ENCODE assay signal across 18 cellular contexts in the genomic region with DNA sequence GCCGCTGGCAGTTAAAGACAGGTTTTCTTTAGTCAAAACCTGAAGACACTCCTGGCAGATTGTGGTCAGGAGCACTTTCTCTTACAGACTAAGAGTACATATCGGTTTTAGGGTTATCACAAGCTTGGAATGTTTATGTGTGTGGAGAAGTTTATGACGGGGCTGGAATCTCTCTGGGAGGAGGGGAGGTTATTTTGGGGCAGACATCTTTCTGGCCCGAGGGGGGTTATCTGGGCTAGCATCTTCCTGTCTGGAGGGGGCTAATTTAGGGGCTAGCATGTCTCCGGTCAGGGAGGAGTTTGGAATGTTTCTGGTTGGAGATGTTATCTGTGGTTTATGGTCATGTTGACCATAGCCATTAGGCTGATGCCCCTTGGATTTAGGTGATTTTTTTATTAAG.
DNase-seq lines count a peak whose midpoint lies in the region; ATAC-seq and TF ChIP-seq lines count a peak whose summit lies in the region.
"Had no signal": no experiment of that assay in that cellular context is flagged by ENCODE, and none has a peak within 500 bp of the region (broad histone marks: within the 10 kb centered on the region; RNA-seq: fewer than 3 reads in every experiment).

No MANE protein-coding gene starts in this region.

- H2BK5ac ChIP-seq in IMR-90 (ENCODE audit: low read depth, low read length, poor library complexity, severe bottlenecking) (no peak overlapping the region), mesendoderm (ENCODE audit: low read length) (no peak overlapping the region)

- H3K4me1 ChIP-seq in Caco-2 (peaks cover 31% of the 10 kb centered on the region), IMR-90 (ENCODE audit: control insufficient read depth, insufficient read depth, low read length) (no peaks in the 10 kb centered on the region), mesendoderm (ENCODE audit: control insufficient read depth, low read depth, low read length) (no peaks in the 10 kb centered on the region)
- H3K4me1 ChIP-seq: A549 had no signal

- no peak overlapping the region for H2AK9ac ChIP-seq in IMR-90 (replicated peaks; ENCODE audit: low read depth, low read length, poor library complexity)

- H3K27me3 Mint-ChIP-seq in Caco-2 (ENCODE audit: insufficient read depth, unreplicated experiment), result no peaks in the 10 kb centered on the region
- no peaks in the 10 kb centered on the region for H3K27me3 Mint-ChIP-seq in stimulated activated naive B cell treated with anti-CD40 and anti-IgM and Interleukin-4, amounts not matched to agents 10 μg/mL and 1 μg/mL and 100 μg/mL, for 72 hours

- ATAC-seq in IMR-90 (ENCODE audit: low read depth) (peak; percentile 56), HG02938 (IDR thresholded peaks at IDR 0.05; ENCODE audit: unreplicated experiment) (no peak)
- ATAC-seq in stimulated activated naive B cell treated with anti-CD40 and anti-IgM and Interleukin-4, amounts not matched to agents 10 μg/mL and 1 μg/mL and 100 μg/mL, for 72 hours (replicated peaks), result no peak
- ATAC-seq: A549 had no signal

- H3K4me3 ChIP-seq in Caco-2 (ENCODE audit: low read depth, low read length) (no peak overlapping the region), IMR-90 (ENCODE audit: insufficient read depth, low read depth, low read length) (no peak overlapping the region), mesendoderm (ENCODE audit: low read length) (no peak overlapping the region)
- H3K4me3 ChIP-seq: A549, MG63 had no signal

- peak overlapping the region; percentile 45 for H3K27ac Mint-ChIP-seq in Caco-2 (ENCODE audit: unreplicated experiment)
- H3K27ac Mint-ChIP-seq in stimulated activated naive B cell treated with anti-CD40 and anti-IgM and Interleukin-4, amounts not matched to agents 10 μg/mL and 1 μg/mL and 100 μg/mL, for 72 hours, result no peak overlapping the region
- H3K27ac Mint-ChIP-seq: CD4-positive, CD25-positive, alpha-beta regulatory T cell had no signal

- H3K9me1 ChIP-seq in IMR-90 (ENCODE audit: insufficient read depth, low read length), result no peaks in the 10 kb centered on the region

- H3K4me2 ChIP-seq in IMR-90 (ENCODE audit: low read depth, low read length) (no peak overlapping the region), mesendoderm (ENCODE audit: low read length) (no peak overlapping the region)
- H3K4me2 ChIP-seq: A549 had no signal

- no peak overlapping the region for H3K23ac ChIP-seq in IMR-90 (ENCODE audit: low read depth, low read length)
- H3K23ac ChIP-seq in mesendoderm (ENCODE audit: low read length), result no peak overlapping the region

- peak; percentile 60 to 83 for DNase-seq in Caco-2
- peak; percentile 11 for DNase-seq in IMR-90
- peak; percentile 72 for DNase-seq in amniotic epithelial cell (ENCODE audit: low read depth)
- DNase-seq in mesendoderm, result peak; percentile 51
- DNase-seq in stimulated activated naive B cell treated with anti-CD40 and anti-IgM and Interleukin-4, amounts not matched to agents 10 μg/mL and 1 μg/mL and 100 μg/mL, for 72 hours, result no peak
- no peak for DNase-seq in NCI-H1436 treated with DMSO at 0.1 percent for 48 hours (lab: John Stamatoyannopoulos, UW)
- no peak for DNase-seq in superior temporal gyrus (ENCODE audit: extremely low spot score)
- DNase-seq: CD4-positive, CD25-positive, alpha-beta regulatory T cell; DND-41; GOT3; KG1; MG63; NCI-H1092 treated with DMSO at 0.1 percent for 48 hours; NCI-H187; NCI-H526 had no signal

- WGBS in IMR-90 (ENCODE audit: extremely low coverage in 2 of 2, insufficient read length in 1 of 2), 2 experiments, result 17% methylated on average over 3 of the region's 5 CpGs; no CpG with 5 or more reads in 1 of the 2 experiments
- no CpG with 5 or more reads among the region's 5 CpGs for WGBS in mesendoderm (ENCODE audit: extremely low coverage, insufficient coverage, low lambda C conversion rate)

- H4K91ac ChIP-seq in IMR-90 (ENCODE audit: insufficient read depth, low read depth, low read length), result no peak overlapping the region

- H3K18ac ChIP-seq in IMR-90 (ENCODE audit: low read depth, low read length) (no peak overlapping the region), mesendoderm (ENCODE audit: low read length) (no peak overlapping the region)

- CTCF ChIA-PET in Caco-2 (lab: Charles Lee) (interaction anchor here (0.9 kb wide), 1 partner anchor 13 kb away, joined by 3 read pairs; no protein-coding TSS in a partner anchor), IMR-90 (lab: Yijun Ruan, JAX) (interaction anchor here (1.0 kb wide), 1 partner anchor 14 kb away, joined by 6 read pairs; no protein-coding TSS in a partner anchor)

- H3K27me3 ChIP-seq in Caco-2 (replicated peaks; ENCODE audit: control insufficient read depth, insufficient read depth, low read length) (no peaks in the 10 kb centered on the region), IMR-90 (ENCODE audit: control insufficient read depth, insufficient read depth, low read length) (peaks cover 2% of the 10 kb centered on the region; the same call in 1 of the 2 replicates), mesendoderm (ENCODE audit: insufficient read depth, low read length, poor library complexity) (no peaks in the 10 kb centered on the region)
- H3K27me3 ChIP-seq: MG63 had no signal

- H3K9me3 Mint-ChIP-seq in Caco-2 (ENCODE audit: unreplicated experiment), result peaks cover 2% of the 10 kb centered on the region
- H3K9me3 Mint-ChIP-seq in stimulated activated naive B cell treated with anti-CD40 and anti-IgM and Interleukin-4, amounts not matched to agents 10 μg/mL and 1 μg/mL and 100 μg/mL, for 72 hours, result no peaks in the 10 kb centered on the region
- H3K9me3 Mint-ChIP-seq: CD4-positive, CD25-positive, alpha-beta regulatory T cell had no signal

- no peaks in the 10 kb centered on the region for H3K36me3 ChIP-seq in Caco-2 (ENCODE audit: control insufficient read depth, insufficient read depth, low read length)
- H3K36me3 ChIP-seq in IMR-90 (ENCODE audit: control insufficient read depth, insufficient read depth, low read length), result no peaks in the 10 kb centered on the region
- no peaks in the 10 kb centered on the region for H3K36me3 ChIP-seq in mesendoderm (ENCODE audit: control insufficient read depth, insufficient read depth, low read length)
- H3K36me3 ChIP-seq: MG63 had no signal

- H4K20me1 ChIP-seq in IMR-90 (ENCODE audit: insufficient read depth, low read length), result no peaks in the 10 kb centered on the region

- H3K4ac ChIP-seq in IMR-90 (ENCODE audit: low read depth, low read length), result no peak overlapping the region
- H3K4ac ChIP-seq in mesendoderm (ENCODE audit: low read depth, low read length), result no peak overlapping the region

- H3K14ac ChIP-seq in IMR-90 (replicated peaks; ENCODE audit: low read depth, low read length), result no peak overlapping the region

- no TSS peak for BruUV-seq in Caco-2 (replicated peaks; lab: Mats Ljungman, UMichigan)
- no TSS peak for BruUV-seq in IMR-90 (replicated peaks; lab: Mats Ljungman, UMichigan)

- H2BK15ac ChIP-seq in IMR-90 (ENCODE audit: low read depth, low read length) (no peak overlapping the region), mesendoderm (replicated peaks; ENCODE audit: low read depth) (no peak overlapping the region)

- H3K4me1 Mint-ChIP-seq in Caco-2 (ENCODE audit: low read depth, unreplicated experiment), result peaks cover 16% of the 10 kb centered on the region
- H3K4me1 Mint-ChIP-seq in stimulated activated naive B cell treated with anti-CD40 and anti-IgM and Interleukin-4, amounts not matched to agents 10 μg/mL and 1 μg/mL and 100 μg/mL, for 72 hours, result peaks cover 0 to 15% of the 10 kb centered on the region in 2 donors

- H3K27ac ChIP-seq in IMR-90 (ENCODE audit: insufficient read depth, low read length), result no peak overlapping the region
- no peak overlapping the region for H3K27ac ChIP-seq in mesendoderm (ENCODE audit: low read depth, low read length)
- H3K27ac ChIP-seq: A549, HL-60 had no signal

- H4K8ac ChIP-seq in IMR-90 (ENCODE audit: low read depth in 2 of 2, low read length in 2 of 2) (no peak overlapping the region), mesendoderm (ENCODE audit: low read depth, low read length) (no peak overlapping the region)

- no peak for TF ChIP-seq CTCF in Caco-2 (IDR thresholded peaks at IDR 0.05; ENCODE audit: insufficient read depth in 1 of 2, low read depth in 1 of 2, low read length in 1 of 2, severe bottlenecking in 1 of 2, unreplicated experiment in 1 of 2)
- no peak for TF ChIP-seq CTCF in IMR-90 (conservative IDR thresholded peaks at IDR 0.05; ENCODE audit: low read depth, low read length)

- TF ChIP-seq RAD21 in IMR-90 (IDR thresholded peaks at IDR 0.05; ENCODE audit: low read length), result no peak

- H2BK20ac ChIP-seq in IMR-90 (ENCODE audit: low read depth, low read length), result no peak overlapping the region

- no peak overlapping the region for H2AK5ac ChIP-seq in IMR-90 (ENCODE audit: low read depth, low read length)
- no peak overlapping the region for H2AK5ac ChIP-seq in mesendoderm (ENCODE audit: low read length)

- no peaks in the 10 kb centered on the region for H3K9me3 ChIP-seq in Caco-2
- H3K9me3 ChIP-seq in IMR-90 (ENCODE audit: control insufficient read depth, insufficient read depth, low read length), result no peaks in the 10 kb centered on the region
- H3K9me3 ChIP-seq: A549, MG63 had no signal

- H3K79me2 ChIP-seq in mesendoderm (ENCODE audit: control insufficient read depth, insufficient read depth, low read length), result no peaks in the 10 kb centered on the region

- no peak overlapping the region for H2BK120ac ChIP-seq in IMR-90 (ENCODE audit: low read depth, low read length)
- no peak overlapping the region for H2BK120ac ChIP-seq in mesendoderm (ENCODE audit: low read depth, low read length)

- H3K9ac ChIP-seq in IMR-90 (ENCODE audit: low read depth, low read length), result no peak overlapping the region
- H3K9ac ChIP-seq in mesendoderm (ENCODE audit: low read length), result no peak overlapping the region

- POLR2A ChIA-PET in Caco-2 (lab: Charles Lee), result no interaction called here
- POLR2A ChIA-PET in IMR-90 (lab: Charles Lee; ENCODE audit: unreplicated experiment), result no interaction called here

- H4K5ac ChIP-seq in IMR-90 (ENCODE audit: low read depth, low read length) (no peak overlapping the region), mesendoderm (ENCODE audit: low read length) (no peak overlapping the region)

- no peak for TF ChIP-seq POLR2A in IMR-90 (IDR thresholded peaks at IDR 0.05; ENCODE audit: low read depth, low read length)

- peak overlapping the region; percentile 43 for H2AFZ ChIP-seq in IMR-90 (replicated peaks; ENCODE audit: low read length, poor library complexity)

- in situ Hi-C loops in IMR-90 (cut with MboI; ENCODE audit: low sequenced_read_pairs), result no loop called here

- H3K79me1 ChIP-seq in IMR-90 (ENCODE audit: low read depth in 1 of 2, low read length in 2 of 2) (no peaks in the 10 kb centered on the region), mesendoderm (ENCODE audit: low read length) (no peaks in the 10 kb centered on the region)

- dilution Hi-C loops in IMR-90 (cut with HindIII; ENCODE audit: low sequenced_read_pairs, unreplicated experiment), result no loop called here

- peaks cover 9% of the 10 kb centered on the region for H3K36me3 Mint-ChIP-seq in Caco-2 (ENCODE audit: insufficient read depth, unreplicated experiment)
- H3K36me3 Mint-ChIP-seq in stimulated activated naive B cell treated with anti-CD40 and anti-IgM and Interleukin-4, amounts not matched to agents 10 μg/mL and 1 μg/mL and 100 μg/mL, for 72 hours, result no peaks in the 10 kb centered on the region
- H3K36me3 Mint-ChIP-seq: CD4-positive, CD25-positive, alpha-beta regulatory T cell had no signal

- H3K56ac ChIP-seq in IMR-90 (ENCODE audit: extremely low read depth, insufficient read depth, low read length) (no peak overlapping the region), mesendoderm (ENCODE audit: low read length) (no peak overlapping the region)

- intact Hi-C loops in Caco-2 (cut with micrococcal nuclease; ENCODE audit: unreplicated experiment) (no loop called here), IMR-90 (cut with micrococcal nuclease) (no loop called here)

- H3K4me3 Mint-ChIP-seq in Caco-2 (ENCODE audit: unreplicated experiment), result peak overlapping the region; percentile 47
- no peak overlapping the region for H3K4me3 Mint-ChIP-seq in stimulated activated naive B cell treated with anti-CD40 and anti-IgM and Interleukin-4, amounts not matched to agents 10 μg/mL and 1 μg/mL and 100 μg/mL, for 72 hours
- H3K4me3 Mint-ChIP-seq: CD4-positive, CD25-positive, alpha-beta regulatory T cell had no signal

Comparison
In these comparisons a context has a peak if more than half of its experiments do, and no peak if none do; other contexts are left out.
1. DNase-seq: peak in Caco-2 (2 of 2), IMR-90 (single experiment), amniotic epithelial cell (single experiment) and mesendoderm (single experiment); none in stimulated activated naive B cell treated with anti-CD40 and anti-IgM and Interleukin-4, amounts not matched to agents 10 μg/mL and 1 μg/mL and 100 μg/mL, for 72 hours (single experiment), NCI-H1436 treated with DMSO at 0.1 percent for 48 hours (single experiment) and superior temporal gyrus (single experiment).